In genomic region chr5:132109494-132110053, GRCh38 we compare ENCODE assay signal across 1 cellular context.
TF ChIP-seq lines count a peak whose summit lies in the region.

No MANE protein-coding gene starts in this region.

TF ChIP-seq in IMR-90, 13 proteins besides CTCF, POLR2A, EP300 and RAD21:
- TF ChIP-seq SMC3 (IDR thresholded peaks at IDR 0.05; ENCODE audit: low read depth, low read length), result no peak
- TF ChIP-seq RFX5 (IDR thresholded peaks at IDR 0.05; ENCODE audit: low read depth, low read length), result no peak
- TF ChIP-seq RCOR1 (IDR thresholded peaks at IDR 0.05; ENCODE audit: insufficient replicate concordance, low read length), result no peak
- TF ChIP-seq NFE2L2 (IDR thresholded peaks at IDR 0.05; ENCODE audit: low read depth, low read length), result no peak
- no peak for TF ChIP-seq MAFK (IDR thresholded peaks at IDR 0.05; ENCODE audit: low read depth, low read length)
- TF ChIP-seq MAZ (IDR thresholded peaks at IDR 0.05; ENCODE audit: borderline replicate concordance, low read depth, low read length), result no peak
